8 cellular contexts compared by ENCODE assay signal in genomic region chr5:94618493-94619328, GRCh38. TPM values are rescaled to one million over a fixed set of nuclear protein-coding genes. Genes with fewer than 3 reads are reported as not detected.
DNase-seq lines count a peak whose midpoint lies in the region; ATAC-seq, FAIRE-seq and TF ChIP-seq lines count a peak whose summit lies in the region.

Gene KIAA0825 (minus strand): TSS chr5:94618604. CDS start chr5:94537126, 81,478 bp downstream.
Gene SLF1 (plus strand): TSS chr5:94618669. CDS start chr5:94628811, 10,142 bp downstream.

- DNase-seq in NCI-H2196 (lab: John Stamatoyannopoulos, UW; ENCODE audit: unreplicated experiment) = peak; percentile 69
- DNase-seq in WERI-Rb-1 = peak; percentile 91
- DNase-seq in bronchial epithelial cell (ENCODE audit: low read depth) = peak; percentile 81
- peak; percentile 81 to 84 (median 82) for DNase-seq in immature natural killer cell
- DNase-seq in smooth muscle cell (lab: John Stamatoyannopoulos, UW; ENCODE audit: unreplicated experiment) = peak; percentile 67

- no peaks in the 10 kb centered on the region for H3K36me3 ChIP-seq in ACC112 (ENCODE audit: insufficient read depth, low read length)
- H3K36me3 ChIP-seq in WERI-Rb-1 = peaks cover 11% of the 10 kb centered on the region
- H3K36me3 ChIP-seq in bronchial epithelial cell (ENCODE audit: control insufficient read depth, insufficient read depth, low read length) = no peaks in the 10 kb centered on the region
- H3K36me3 ChIP-seq in smooth muscle cell (ENCODE audit: low read depth) = no peaks in the 10 kb centered on the region

- TF ChIP-seq CTCF in WERI-Rb-1 (IDR thresholded peaks at IDR 0.05; ENCODE audit: low read depth, low read length) = no peak
- TF ChIP-seq CTCF in bronchial epithelial cell (IDR thresholded peaks at IDR 0.05; ENCODE audit: insufficient read depth, low read length, severe bottlenecking) = no peak
- no peak for TF ChIP-seq CTCF in smooth muscle cell (IDR thresholded peaks at IDR 0.05; ENCODE audit: borderline replicate concordance, insufficient read depth, poor library complexity, severe bottlenecking)

- peak within 1 kb of the TSS; percentile 91 for H3K4me2 ChIP-seq in smooth muscle cell

- peaks cover 4% of the 10 kb centered on the region for H3F3A ChIP-seq in smooth muscle cell (ENCODE audit: low read depth)

- ATAC-seq in GM18868 (IDR thresholded peaks at IDR 0.05; ENCODE audit: unreplicated experiment) = peak; percentile 96
- peak; percentile 95 for ATAC-seq in HG03103 (IDR thresholded peaks at IDR 0.05; ENCODE audit: low read depth, unreplicated experiment)

- peak within 1 kb of the TSS; percentile 76 for H3K27ac ChIP-seq in ACC112 (ENCODE audit: low read depth, low read length)
- peak within 1 kb of the TSS; percentile 90 for H3K27ac ChIP-seq in WERI-Rb-1
- peak within 1 kb of the TSS; percentile 27 for H3K27ac ChIP-seq in smooth muscle cell (ENCODE audit: low read depth)

- peak within 1 kb of the TSS; percentile 72 for H3K9ac ChIP-seq in smooth muscle cell (ENCODE audit: low read depth)

- H4K20me1 ChIP-seq in smooth muscle cell (ENCODE audit: low read depth) = no peaks in the 10 kb centered on the region

- H3K4me3 Mint-ChIP-seq in immature natural killer cell = peak within 1 kb of the TSS; percentile 88 to 98 (median 93)

- H3K4me3 ChIP-seq in ACC112 (ENCODE audit: low read depth, low read length) (peak within 1 kb of the TSS; percentile 91), WERI-Rb-1 (ENCODE audit: low read depth, low read length) (peak within 1 kb of the TSS; percentile 84), bronchial epithelial cell (ENCODE audit: low read depth, low read length) (peak within 1 kb of the TSS; percentile 84), smooth muscle cell (peak within 1 kb of the TSS; percentile 78)

- WGBS in smooth muscle cell (ENCODE audit: low lambda C conversion rate) = 1% methylated on average over 62 of the region's 63 CpGs

- H3K27ac Mint-ChIP-seq in immature natural killer cell = peak within 1 kb of the TSS; percentile 86 to 93 (median 90)

- H3K4me1 Mint-ChIP-seq in immature natural killer cell = peaks cover 32 to 53% of the 10 kb centered on the region in 2 donors

- H3K36me3 Mint-ChIP-seq in immature natural killer cell = no peaks in the 10 kb centered on the region

- FAIRE-seq in bronchial epithelial cell (lab: Jason Lieb, UNC) = peak; percentile 94

- peaks cover 0 to 2% (median 0%) of the 10 kb centered on the region in 3 donors for H3K27me3 Mint-ChIP-seq in immature natural killer cell (ENCODE audit: low read depth in 3 of 3)

- H3K9me3 Mint-ChIP-seq in immature natural killer cell = no peaks in the 10 kb centered on the region

- H3K4me1 ChIP-seq in ACC112 (ENCODE audit: control insufficient read depth, insufficient read depth, low read length, unreplicated experiment) (peaks cover 30% of the 10 kb centered on the region), smooth muscle cell (ENCODE audit: low read depth) (peaks cover 18% of the 10 kb centered on the region)

- H3K9me3 ChIP-seq in WERI-Rb-1 (ENCODE audit: severe bottlenecking) (no peaks in the 10 kb centered on the region), smooth muscle cell (replicated peaks; ENCODE audit: low read depth) (no peaks in the 10 kb centered on the region)

- H2AFZ ChIP-seq in ACC112 (ENCODE audit: low read length, unreplicated experiment) (peak within 1 kb of the TSS; percentile 93), smooth muscle cell (ENCODE audit: low read depth) (peak within 1 kb of the TSS; percentile 97)

- no peaks in the 10 kb centered on the region for H3K27me3 ChIP-seq in ACC112 (ENCODE audit: insufficient read depth, low read length)
- no peaks in the 10 kb centered on the region for H3K27me3 ChIP-seq in WERI-Rb-1 (ENCODE audit: insufficient read depth, low read depth, severe bottlenecking)
- H3K27me3 ChIP-seq in bronchial epithelial cell (ENCODE audit: control insufficient read depth, insufficient read depth, low read length) = no peaks in the 10 kb centered on the region
- H3K27me3 ChIP-seq in smooth muscle cell (ENCODE audit: low read depth) = no peaks in the 10 kb centered on the region

- H3K79me2 ChIP-seq in ACC112 (ENCODE audit: control insufficient read depth, insufficient read depth, low read length, unreplicated experiment) (peaks cover 68% of the 10 kb centered on the region), smooth muscle cell (ENCODE audit: low read depth) (peaks cover 52% of the 10 kb centered on the region)

RNA-seq across cellular contexts. Expression of gene KIAA0825, which starts in this region (rescaled TPM):
- total RNA-seq in bronchial epithelial cell = 0.26 and 0.51 TPM in 2 replicates
- polyA plus RNA-seq in immature natural killer cell = 1 to 10 TPM in 1 of 3 donors, under 1 TPM in 2; 0.52 to 1.1 (median 0.58) TPM
- total RNA-seq in smooth muscle cell = 3.1 and 9.1 TPM in 2 replicates
- 1.3 and 1.4 TPM in 2 replicates for polyA plus RNA-seq in smooth muscle cell

RNA-seq across cellular contexts. Expression of gene SLF1, which starts in this region (rescaled TPM):
- total RNA-seq in bronchial epithelial cell (2.9 and 4.6 TPM in 2 replicates), smooth muscle cell (9.6 and 10.8 TPM in 2 replicates)
- polyA plus RNA-seq in immature natural killer cell (1 to 10 TPM; 1.5 to 9.5 (median 8.4) TPM), smooth muscle cell (5.3 and 6.3 TPM in 2 replicates)

Comparison
In these comparisons a context has a peak if more than half of its experiments do, and no peak if none do; other contexts are left out.
1. Peak in every context shown above with its lines: DNase-seq, ATAC-seq, H3K4me3 ChIP-seq and H3K27ac ChIP-seq.
2. H3K27ac ChIP-seq: peak in every context shown above with its lines; median percentile 90 in WERI-Rb-1; 76 in ACC112; 27 in smooth muscle cell.